In the genomic region with DNA sequence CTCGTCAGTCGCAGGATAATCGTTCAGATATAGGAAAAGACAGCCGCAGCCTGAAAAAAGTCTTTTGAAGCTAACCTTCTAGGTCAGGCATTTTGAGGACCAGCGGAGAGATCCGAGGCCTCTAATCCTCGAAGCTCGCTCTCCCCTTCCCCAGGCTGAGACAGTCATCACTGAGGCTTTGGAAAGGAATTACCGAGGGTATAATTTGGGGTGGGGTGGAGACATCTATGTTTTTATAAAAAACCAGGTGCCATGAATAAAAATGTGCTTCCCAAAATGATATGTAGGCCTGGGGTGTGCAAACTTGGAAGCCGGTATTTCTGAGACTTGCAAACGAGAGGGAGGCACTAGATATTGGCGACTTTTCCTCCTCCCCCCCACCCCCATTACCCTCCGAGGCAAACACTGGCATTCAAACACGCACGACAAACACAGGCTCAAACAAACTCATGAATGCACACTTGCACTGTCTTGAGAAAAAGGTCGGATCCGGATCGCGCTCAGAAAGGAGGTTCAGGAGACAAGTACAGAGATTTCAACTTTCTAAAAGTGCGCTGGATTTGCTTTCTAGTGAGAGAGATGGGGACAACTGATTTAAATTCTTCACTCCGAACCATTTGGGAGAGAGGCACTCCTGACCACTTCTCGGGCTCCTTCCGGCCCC, we compare ENCODE assay signal across 7 cellular contexts. TPM values are rescaled to one million over a fixed set of nuclear protein-coding genes. Genes with fewer than 3 reads are reported as not detected.
DNase-seq lines count a peak whose midpoint lies in the region; ATAC-seq and TF ChIP-seq lines count a peak whose summit lies in the region.

No MANE protein-coding gene starts in this region.

- WGBS in spleen, 5 donors, result 6 to 16% (median 9%) methylated on average over 23 of the region's 23 CpGs
- 6 to 7% methylated on average over 23 of the region's 23 CpGs for WGBS in body of pancreas, 2 donors

- no peak for DNase-seq in HFF-Myc (ENCODE audit: extremely low read depth, low read depth)
- DNase-seq in spleen, result no peak
- DNase-seq in NCI-H1092 (lab: John Stamatoyannopoulos, UW), result no peak
- no peak for DNase-seq in body of pancreas

- peaks cover 73% of the 10 kb centered on the region for H3K27me3 Mint-ChIP-seq in activated T-helper 17 cell treated with anti-CD3 and anti-CD28 coated beads, Interleukin-2, amount 50 U/mL, for 72 hours

- peaks cover 6% of the 10 kb centered on the region for H3K36me3 Mint-ChIP-seq in activated T-helper 17 cell treated with anti-CD3 and anti-CD28 coated beads, Interleukin-2, amount 50 U/mL, for 72 hours (ENCODE audit: low read depth)

- TF ChIP-seq CTCF in HFF-Myc (IDR thresholded peaks at IDR 0.05; ENCODE audit: low read depth, low read length, missing control alignments) (no peak), spleen (IDR thresholded peaks at IDR 0.05 in 8 of 11, conservative IDR thresholded peaks at IDR 0.05 in 3 of 11) (no peak), body of pancreas (IDR thresholded peaks at IDR 0.05) (no peak)

- peaks cover 8% of the 10 kb centered on the region for H3K4me1 Mint-ChIP-seq in activated T-helper 17 cell treated with anti-CD3 and anti-CD28 coated beads, Interleukin-2, amount 50 U/mL, for 72 hours

- H3K27me3 ChIP-seq in iPS-18a (ENCODE audit: control insufficient read depth, insufficient read depth, low read length) (peaks cover 99% of the 10 kb centered on the region), spleen (replicated peaks in 1 of 7) (peaks cover 0 to 100% (median 94%) of the 10 kb centered on the region in 7 donors), body of pancreas (peaks cover 0 to 46% of the 10 kb centered on the region in 2 donors)

- H3K36me3 ChIP-seq in iPS-18a (ENCODE audit: control insufficient read depth, low read depth, low read length), result no peaks in the 10 kb centered on the region
- no peaks in the 10 kb centered on the region for H3K36me3 ChIP-seq in spleen
- no peaks in the 10 kb centered on the region for H3K36me3 ChIP-seq in body of pancreas (replicated peaks in 1 of 2; ENCODE audit: insufficient read depth in 1 of 2, low read depth in 2 of 2)

- ATAC-seq in activated T-helper 17 cell treated with anti-CD3 and anti-CD28 coated beads, Interleukin-2, amount 50 U/mL, for 72 hours (replicated peaks), result no peak
- ATAC-seq in GM19452 (IDR thresholded peaks at IDR 0.05; ENCODE audit: unreplicated experiment) (no peak), body of pancreas (no peak)

- H3K27ac Mint-ChIP-seq in activated T-helper 17 cell treated with anti-CD3 and anti-CD28 coated beads, Interleukin-2, amount 50 U/mL, for 72 hours, result no peak overlapping the region

- H3K4me1 ChIP-seq in iPS-18a (ENCODE audit: control insufficient read depth, low read depth, low read length), result peaks cover 38% of the 10 kb centered on the region
- H3K4me1 ChIP-seq in spleen, result peaks cover 0 to 44% (median 15%) of the 10 kb centered on the region in 6 donors
- peaks cover 36% of the 10 kb centered on the region for H3K4me1 ChIP-seq in body of pancreas

- intact Hi-C loops in spleen (cut with DNase I; ENCODE audit: low total_unique reads) (no loop called here), body of pancreas (cut with DNase I) (no loop called here)

- no peaks in the 10 kb centered on the region for H3K9me3 ChIP-seq in iPS-18a (ENCODE audit: control insufficient read depth, low read depth, low read length)
- H3K9me3 ChIP-seq in spleen, result no peaks in the 10 kb centered on the region
- H3K9me3 ChIP-seq in body of pancreas, result no peaks in the 10 kb centered on the region

- H3K4me3 ChIP-seq in HFF-Myc (replicated peaks; ENCODE audit: low read depth, low read length), result peak overlapping the region; percentile 61
- peak overlapping the region; percentile 63 for H3K4me3 ChIP-seq in iPS-18a (ENCODE audit: low read length)
- peak overlapping the region; percentile 18 to 69 (median 43) for H3K4me3 ChIP-seq in spleen
- peak overlapping the region in 1 of 2 donors; percentile 67 for H3K4me3 ChIP-seq in body of pancreas

- no peak overlapping the region for H3K9ac ChIP-seq in iPS-18a (ENCODE audit: low read length)

- H3K4me3 Mint-ChIP-seq in activated T-helper 17 cell treated with anti-CD3 and anti-CD28 coated beads, Interleukin-2, amount 50 U/mL, for 72 hours, result peak overlapping the region; percentile 68

- TF ChIP-seq POLR2A in spleen (IDR thresholded peaks at IDR 0.05) (no peak), body of pancreas (IDR thresholded peaks at IDR 0.05) (no peak)

- H3K27ac ChIP-seq in iPS-18a (ENCODE audit: low read length) (no peak overlapping the region), spleen (no peak overlapping the region), body of pancreas (no peak overlapping the region)

- no peaks in the 10 kb centered on the region for H3K9me3 Mint-ChIP-seq in activated T-helper 17 cell treated with anti-CD3 and anti-CD28 coated beads, Interleukin-2, amount 50 U/mL, for 72 hours

RNA-seq across cellular contexts. Expression of a gene that starts 0.9 kb away (rescaled TPM):
- total RNA-seq in activated T-helper 17 cell treated with anti-CD3 and anti-CD28 coated beads, Interleukin-2, amount 50 U/mL, for 72 hours, result not detected
- 1 to 10 TPM in 3 of 7 donors, under 1 TPM in 4; 0.19 to 3.2 (median 0.67) TPM for total RNA-seq in spleen
- polyA plus RNA-seq in spleen, result under 1 TPM; 0.11 to 0.38 (median 0.17) TPM
- total RNA-seq in body of pancreas, result not detected
